In the genomic region with DNA sequence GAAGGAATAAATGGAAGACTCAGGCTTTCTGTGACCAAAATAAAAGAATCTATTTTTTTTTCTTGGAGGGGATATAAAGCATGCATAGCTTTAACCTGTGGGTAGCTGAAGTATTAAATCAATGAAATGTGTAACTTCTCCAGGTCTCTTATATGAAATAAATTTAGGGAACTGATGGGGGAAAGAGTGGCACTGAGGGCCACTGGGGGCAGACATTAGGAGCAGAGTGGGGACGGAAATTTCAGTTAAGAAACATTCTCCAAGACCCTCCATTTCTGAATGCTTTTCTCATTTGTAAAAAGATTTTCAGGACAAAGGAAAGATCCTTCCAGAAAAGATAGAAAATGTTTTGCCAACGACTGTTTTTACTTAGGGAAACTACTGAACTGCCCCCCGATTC, we compare ENCODE assay signal across 11 cellular contexts.
A peak's percentile ranks its signal among the peaks of the same experiment; 100 is the strongest.
DNase-seq lines count a peak whose midpoint lies in the region; ATAC-seq and TF ChIP-seq lines count a peak whose summit lies in the region.
"Had no signal": no experiment of that assay in that cellular context is flagged by ENCODE, and none has a peak within 500 bp of the region (broad histone marks: within the 10 kb centered on the region; RNA-seq: fewer than 3 reads in every experiment).

No MANE protein-coding gene starts in this region.

- H3K27ac ChIP-seq in dorsolateral prefrontal cortex: peak overlapping the region in 12 of 59 donors; percentile 39 to 78 (median 68)
- H3K27ac ChIP-seq in WERI-Rb-1: no peak overlapping the region
- H3K27ac ChIP-seq: heart left ventricle had no signal

- H3K27ac Mint-ChIP-seq in activated naive CD4-positive, alpha-beta T cell treated with anti-CD3 and anti-CD28 coated beads, Interleukin-2, amount 50 U/mL, for 24 hours: no peak overlapping the region
- no peak overlapping the region for H3K27ac Mint-ChIP-seq in activated naive CD4-positive, alpha-beta T cell treated with anti-CD3 and anti-CD28 coated beads, Interleukin-2, amount 10 ng/mL, durations not matched to agents 7 days and 5 days
- no peak overlapping the region for H3K27ac Mint-ChIP-seq in osteocyte (ENCODE audit: unreplicated experiment)

- peaks cover 0 to 17% (median 0%) of the 10 kb centered on the region in 45 donors for H3K27me3 ChIP-seq in dorsolateral prefrontal cortex
- H3K27me3 ChIP-seq in WERI-Rb-1 (ENCODE audit: insufficient read depth, low read depth, severe bottlenecking): no peaks in the 10 kb centered on the region

- H3K4me3 Mint-ChIP-seq in activated naive CD4-positive, alpha-beta T cell treated with anti-CD3 and anti-CD28 coated beads, Interleukin-2, amount 50 U/mL, for 24 hours: peak overlapping the region; percentile 78
- H3K4me3 Mint-ChIP-seq in activated naive CD4-positive, alpha-beta T cell treated with anti-CD3 and anti-CD28 coated beads, Interleukin-2, amount 10 ng/mL, durations not matched to agents 7 days and 5 days: no peak overlapping the region
- peak overlapping the region; percentile 82 for H3K4me3 Mint-ChIP-seq in osteocyte (ENCODE audit: unreplicated experiment)

- TF ChIP-seq CTCF in NB4 (IDR thresholded peaks at IDR 0.05; ENCODE audit: low read depth, low read length) (no peak), dorsolateral prefrontal cortex (IDR thresholded peaks at IDR 0.05 in 54 of 56, conservative IDR thresholded peaks at IDR 0.05 in 2 of 56; ENCODE audit: low read depth in 1 of 56, partially characterized antibody in 56 of 56) (no peak), osteocyte (IDR thresholded peaks at IDR 0.05) (no peak), WERI-Rb-1 (IDR thresholded peaks at IDR 0.05; ENCODE audit: low read depth, low read length) (no peak)

- peaks cover 1% of the 10 kb centered on the region for H3K36me3 Mint-ChIP-seq in activated naive CD4-positive, alpha-beta T cell treated with anti-CD3 and anti-CD28 coated beads, Interleukin-2, amount 50 U/mL, for 24 hours
- peaks cover 3% of the 10 kb centered on the region for H3K36me3 Mint-ChIP-seq in activated naive CD4-positive, alpha-beta T cell treated with anti-CD3 and anti-CD28 coated beads, Interleukin-2, amount 10 ng/mL, durations not matched to agents 7 days and 5 days
- H3K36me3 Mint-ChIP-seq in osteocyte (ENCODE audit: unreplicated experiment): no peaks in the 10 kb centered on the region

- intact Hi-C loops in dorsolateral prefrontal cortex (cut with DNase I): no loop called here

- peaks cover 54% of the 10 kb centered on the region for H3K27me3 Mint-ChIP-seq in activated naive CD4-positive, alpha-beta T cell treated with anti-CD3 and anti-CD28 coated beads, Interleukin-2, amount 50 U/mL, for 24 hours
- H3K27me3 Mint-ChIP-seq in activated naive CD4-positive, alpha-beta T cell treated with anti-CD3 and anti-CD28 coated beads, Interleukin-2, amount 10 ng/mL, durations not matched to agents 7 days and 5 days: peaks cover 58% of the 10 kb centered on the region
- peaks cover 30% of the 10 kb centered on the region for H3K27me3 Mint-ChIP-seq in osteocyte (ENCODE audit: unreplicated experiment)

- no peak for DNase-seq in activated naive CD4-positive, alpha-beta T cell treated with anti-CD3 and anti-CD28 coated beads, Interleukin-2, amount 10 ng/mL, durations not matched to agents 7 days and 5 days
- DNase-seq in NB4 (ENCODE audit: low read depth): peak; percentile 16
- DNase-seq in dorsolateral prefrontal cortex: no peak
- DNase-seq in osteocyte (ENCODE audit: extremely low spot score, unreplicated experiment): no peak
- no peak for DNase-seq in NCI-H1048 (lab: John Stamatoyannopoulos, UW)
- no peak for DNase-seq in WERI-Rb-1
- DNase-seq: heart left ventricle, NCI-H2029, T-helper 9 cell had no signal

- no peak for TF ChIP-seq POLR2A in NB4 (IDR thresholded peaks at IDR 0.05; ENCODE audit: extremely low read depth, insufficient read length)

- H3K4me1 Mint-ChIP-seq in activated naive CD4-positive, alpha-beta T cell treated with anti-CD3 and anti-CD28 coated beads, Interleukin-2, amount 50 U/mL, for 24 hours: peaks cover 23% of the 10 kb centered on the region
- H3K4me1 Mint-ChIP-seq in activated naive CD4-positive, alpha-beta T cell treated with anti-CD3 and anti-CD28 coated beads, Interleukin-2, amount 10 ng/mL, durations not matched to agents 7 days and 5 days: peaks cover 23% of the 10 kb centered on the region
- peaks cover 21% of the 10 kb centered on the region for H3K4me1 Mint-ChIP-seq in osteocyte (ENCODE audit: unreplicated experiment)

- peak overlapping the region; percentile 61 for H3K4me3 ChIP-seq in NB4 (ENCODE audit: low read depth, low read length)
- H3K4me3 ChIP-seq in dorsolateral prefrontal cortex: peak overlapping the region in 55 of 59 donors; percentile 28 to 71 (median 57)
- no peak overlapping the region for H3K4me3 ChIP-seq in WERI-Rb-1 (ENCODE audit: low read depth, low read length)

- H3K9me3 Mint-ChIP-seq in activated naive CD4-positive, alpha-beta T cell treated with anti-CD3 and anti-CD28 coated beads, Interleukin-2, amount 50 U/mL, for 24 hours: peaks cover 6% of the 10 kb centered on the region
- no peaks in the 10 kb centered on the region for H3K9me3 Mint-ChIP-seq in activated naive CD4-positive, alpha-beta T cell treated with anti-CD3 and anti-CD28 coated beads, Interleukin-2, amount 10 ng/mL, durations not matched to agents 7 days and 5 days
- H3K9me3 Mint-ChIP-seq in osteocyte (ENCODE audit: unreplicated experiment): no peaks in the 10 kb centered on the region

- H3K9me3 ChIP-seq in WERI-Rb-1 (ENCODE audit: severe bottlenecking): no peaks in the 10 kb centered on the region
- H3K9me3 ChIP-seq: heart left ventricle had no signal

- CTCF ChIA-PET in activated naive CD4-positive, alpha-beta T cell treated with anti-CD3 and anti-CD28 coated beads, Interleukin-2, amount 10 ng/mL, durations not matched to agents 7 days and 5 days (lab: Charles Lee): interaction anchor here (1.4 kb wide), 1 partner anchor 114 kb away, joined by 3 read pairs; no protein-coding TSS in a partner anchor

- no peak for ATAC-seq in HG03045 (IDR thresholded peaks at IDR 0.05; ENCODE audit: unreplicated experiment)
- ATAC-seq: heart left ventricle had no signal

- H3K36me3 ChIP-seq in WERI-Rb-1: no peaks in the 10 kb centered on the region
- H3K36me3 ChIP-seq: heart left ventricle had no signal
